31 cellular contexts compared by ENCODE assay signal in the genomic region with DNA sequence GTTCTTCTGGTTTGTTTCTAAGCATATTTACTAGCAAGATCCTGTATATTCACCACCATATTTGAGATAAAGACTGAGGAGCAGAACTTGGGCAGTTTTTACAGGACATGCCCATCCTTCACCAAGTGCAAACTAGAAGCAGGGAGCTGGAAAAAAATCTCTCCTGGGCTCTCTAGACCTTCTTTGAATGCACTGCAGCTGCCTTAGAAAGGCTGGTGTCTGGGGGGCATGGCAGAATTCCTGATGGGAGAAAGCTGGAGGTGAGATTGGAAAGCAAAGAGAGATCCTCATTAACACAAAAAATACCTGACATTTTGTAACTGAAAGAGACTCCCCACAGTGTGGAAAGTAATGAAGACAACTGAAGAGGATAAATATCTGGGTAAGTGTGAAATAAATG.
"Had no signal": no experiment of that assay in that cellular context is flagged by ENCODE, and none has a peak within 500 bp of the region (broad histone marks: within the 10 kb centered on the region; RNA-seq: fewer than 3 reads in every experiment).

No MANE protein-coding gene starts in this region.

- FAIRE-seq: RCC 7860 had no signal

- H3K9ac ChIP-seq: KMS-11 had no signal

- H3K4me3 ChIP-seq: ascending aorta, cardiac muscle cell, PC-9 had no signal

- H3K27ac ChIP-seq: ascending aorta, cardiac muscle cell, KMS-11, PC-9, RWPE1, VCaP had no signal

- H3K4me1 Mint-ChIP-seq: activated naive CD4-positive, alpha-beta T cell treated with anti-CD3 and anti-CD28 coated beads, Interleukin-2, amount 50 U/mL, for 24 hours; activated naive CD8-positive, alpha-beta T cell treated with anti-CD3 and anti-CD28 coated beads, Interleukin-2, amount 10 ng/mL, durations not matched to agents 7 days and 5 days; activated T-helper 17 cell treated with anti-CD3 and anti-CD28 coated beads, Interleukin-2, amount 50 U/mL, for 72 hours; central memory CD8-positive, alpha-beta T cell had no signal

- H3K4me1 ChIP-seq: ascending aorta had no signal

- DNase-seq: activated CD4-positive, alpha-beta T cell treated with anti-CD3 and anti-CD28 coated beads for 1 hour; activated CD4-positive, alpha-beta T cell treated with anti-CD3 and anti-CD28 coated beads for 48 hours; activated CD4-positive, CD25-positive, alpha-beta regulatory T cell; activated CD8-positive, alpha-beta T cell treated with anti-CD3 and anti-CD28 coated beads for 36 hours; activated gamma-delta T cell; activated naive CD4-positive, alpha-beta T cell treated with Interleukin-2 at 50 U/mL for 16 hours; activated naive CD8-positive, alpha-beta T cell treated with anti-CD3 and anti-CD28 coated beads, Interleukin-2, amount 10 ng/mL, durations not matched to agents 7 days and 5 days; activated T-cell treated with anti-CD3 and anti-CD28 coated beads, Interleukin-2, amount 50 U/mL, for 1 hour; activated T-cell treated with anti-CD3 and anti-CD28 coated beads, Interleukin-2, amount 50 U/mL, for 72 hours; amygdala; NCI-H1048; NCI-H1105 treated with DMSO at 0.1 percent for 48 hours; NCI-H1436 treated with DMSO at 0.1 percent for 48 hours; NCI-H1694 treated with DMSO at 0.1 percent for 48 hours; NCI-H2029; NCI-H345; NCI-H524 treated with DMSO at 0.1 percent for 48 hours; PC-9; SW 1271; T-helper 1 cell; T-helper 2 cell; T-helper 9 cell had no signal

- H3K4me2 ChIP-seq: KMS-11, PC-9 had no signal

- H3K27me3 Mint-ChIP-seq: activated CD8-positive, alpha-beta T cell treated with anti-CD3 and anti-CD28 coated beads for 36 hours; activated naive CD4-positive, alpha-beta T cell treated with anti-CD3 and anti-CD28 coated beads, Interleukin-2, amount 50 U/mL, for 24 hours; activated naive CD8-positive, alpha-beta T cell treated with anti-CD3 and anti-CD28 coated beads, Interleukin-2, amount 10 ng/mL, durations not matched to agents 7 days and 5 days; activated T-helper 17 cell treated with anti-CD3 and anti-CD28 coated beads, Interleukin-2, amount 50 U/mL, for 72 hours; central memory CD8-positive, alpha-beta T cell had no signal

- H3K27ac Mint-ChIP-seq: activated CD8-positive, alpha-beta T cell treated with anti-CD3 and anti-CD28 coated beads for 36 hours; activated naive CD4-positive, alpha-beta T cell treated with anti-CD3 and anti-CD28 coated beads, Interleukin-2, amount 50 U/mL, for 24 hours; activated naive CD8-positive, alpha-beta T cell treated with anti-CD3 and anti-CD28 coated beads, Interleukin-2, amount 10 ng/mL, durations not matched to agents 7 days and 5 days; activated T-cell treated with anti-CD3 and anti-CD28 coated beads, Interleukin-2, amount 50 U/mL, for 72 hours; activated T-helper 17 cell treated with anti-CD3 and anti-CD28 coated beads, Interleukin-2, amount 50 U/mL, for 72 hours had no signal

- H3K36me3 ChIP-seq: ascending aorta, cardiac muscle cell had no signal

- H3K9me3 ChIP-seq: ascending aorta had no signal

- H2AFZ ChIP-seq: PC-9 had no signal

- H3K4me3 Mint-ChIP-seq: activated CD8-positive, alpha-beta T cell treated with anti-CD3 and anti-CD28 coated beads for 36 hours; activated naive CD4-positive, alpha-beta T cell treated with anti-CD3 and anti-CD28 coated beads, Interleukin-2, amount 50 U/mL, for 24 hours; activated naive CD8-positive, alpha-beta T cell treated with anti-CD3 and anti-CD28 coated beads, Interleukin-2, amount 10 ng/mL, durations not matched to agents 7 days and 5 days; activated T-cell treated with anti-CD3 and anti-CD28 coated beads, Interleukin-2, amount 50 U/mL, for 72 hours; activated T-helper 17 cell treated with anti-CD3 and anti-CD28 coated beads, Interleukin-2, amount 50 U/mL, for 72 hours; central memory CD8-positive, alpha-beta T cell had no signal

- H3K27me3 ChIP-seq: ascending aorta, cardiac muscle cell had no signal

- H3K36me3 Mint-ChIP-seq: activated naive CD8-positive, alpha-beta T cell treated with anti-CD3 and anti-CD28 coated beads, Interleukin-2, amount 10 ng/mL, durations not matched to agents 7 days and 5 days had no signal
